ENCODE assay signal across 1 cellular context in the genomic region with DNA sequence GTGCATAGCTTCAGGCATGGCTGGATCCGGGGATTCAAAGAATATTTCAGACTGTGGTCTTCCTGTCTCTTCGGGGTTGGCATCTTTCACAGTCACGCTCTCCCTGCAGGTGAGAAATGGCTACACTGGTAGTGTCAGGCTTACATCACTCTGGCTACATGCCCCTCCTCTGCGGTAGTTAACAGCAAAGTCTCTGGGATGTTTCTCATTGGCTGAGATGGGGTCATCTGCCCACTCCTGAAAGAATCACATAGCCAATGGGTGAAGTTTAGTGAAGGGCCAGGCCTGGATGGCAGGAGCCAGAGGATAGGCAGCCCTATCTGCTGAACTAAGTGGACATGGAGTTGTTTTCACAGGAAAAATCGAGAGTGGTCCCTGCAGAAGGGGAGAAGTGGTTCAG.
TF ChIP-seq lines count a peak whose summit lies in the region.

No MANE protein-coding gene starts in this region.

TF ChIP-seq in GM23338, 12 proteins besides CTCF, POLR2A, EP300 and RAD21 (continued from another document):
- TF ChIP-seq, protein P1, sequence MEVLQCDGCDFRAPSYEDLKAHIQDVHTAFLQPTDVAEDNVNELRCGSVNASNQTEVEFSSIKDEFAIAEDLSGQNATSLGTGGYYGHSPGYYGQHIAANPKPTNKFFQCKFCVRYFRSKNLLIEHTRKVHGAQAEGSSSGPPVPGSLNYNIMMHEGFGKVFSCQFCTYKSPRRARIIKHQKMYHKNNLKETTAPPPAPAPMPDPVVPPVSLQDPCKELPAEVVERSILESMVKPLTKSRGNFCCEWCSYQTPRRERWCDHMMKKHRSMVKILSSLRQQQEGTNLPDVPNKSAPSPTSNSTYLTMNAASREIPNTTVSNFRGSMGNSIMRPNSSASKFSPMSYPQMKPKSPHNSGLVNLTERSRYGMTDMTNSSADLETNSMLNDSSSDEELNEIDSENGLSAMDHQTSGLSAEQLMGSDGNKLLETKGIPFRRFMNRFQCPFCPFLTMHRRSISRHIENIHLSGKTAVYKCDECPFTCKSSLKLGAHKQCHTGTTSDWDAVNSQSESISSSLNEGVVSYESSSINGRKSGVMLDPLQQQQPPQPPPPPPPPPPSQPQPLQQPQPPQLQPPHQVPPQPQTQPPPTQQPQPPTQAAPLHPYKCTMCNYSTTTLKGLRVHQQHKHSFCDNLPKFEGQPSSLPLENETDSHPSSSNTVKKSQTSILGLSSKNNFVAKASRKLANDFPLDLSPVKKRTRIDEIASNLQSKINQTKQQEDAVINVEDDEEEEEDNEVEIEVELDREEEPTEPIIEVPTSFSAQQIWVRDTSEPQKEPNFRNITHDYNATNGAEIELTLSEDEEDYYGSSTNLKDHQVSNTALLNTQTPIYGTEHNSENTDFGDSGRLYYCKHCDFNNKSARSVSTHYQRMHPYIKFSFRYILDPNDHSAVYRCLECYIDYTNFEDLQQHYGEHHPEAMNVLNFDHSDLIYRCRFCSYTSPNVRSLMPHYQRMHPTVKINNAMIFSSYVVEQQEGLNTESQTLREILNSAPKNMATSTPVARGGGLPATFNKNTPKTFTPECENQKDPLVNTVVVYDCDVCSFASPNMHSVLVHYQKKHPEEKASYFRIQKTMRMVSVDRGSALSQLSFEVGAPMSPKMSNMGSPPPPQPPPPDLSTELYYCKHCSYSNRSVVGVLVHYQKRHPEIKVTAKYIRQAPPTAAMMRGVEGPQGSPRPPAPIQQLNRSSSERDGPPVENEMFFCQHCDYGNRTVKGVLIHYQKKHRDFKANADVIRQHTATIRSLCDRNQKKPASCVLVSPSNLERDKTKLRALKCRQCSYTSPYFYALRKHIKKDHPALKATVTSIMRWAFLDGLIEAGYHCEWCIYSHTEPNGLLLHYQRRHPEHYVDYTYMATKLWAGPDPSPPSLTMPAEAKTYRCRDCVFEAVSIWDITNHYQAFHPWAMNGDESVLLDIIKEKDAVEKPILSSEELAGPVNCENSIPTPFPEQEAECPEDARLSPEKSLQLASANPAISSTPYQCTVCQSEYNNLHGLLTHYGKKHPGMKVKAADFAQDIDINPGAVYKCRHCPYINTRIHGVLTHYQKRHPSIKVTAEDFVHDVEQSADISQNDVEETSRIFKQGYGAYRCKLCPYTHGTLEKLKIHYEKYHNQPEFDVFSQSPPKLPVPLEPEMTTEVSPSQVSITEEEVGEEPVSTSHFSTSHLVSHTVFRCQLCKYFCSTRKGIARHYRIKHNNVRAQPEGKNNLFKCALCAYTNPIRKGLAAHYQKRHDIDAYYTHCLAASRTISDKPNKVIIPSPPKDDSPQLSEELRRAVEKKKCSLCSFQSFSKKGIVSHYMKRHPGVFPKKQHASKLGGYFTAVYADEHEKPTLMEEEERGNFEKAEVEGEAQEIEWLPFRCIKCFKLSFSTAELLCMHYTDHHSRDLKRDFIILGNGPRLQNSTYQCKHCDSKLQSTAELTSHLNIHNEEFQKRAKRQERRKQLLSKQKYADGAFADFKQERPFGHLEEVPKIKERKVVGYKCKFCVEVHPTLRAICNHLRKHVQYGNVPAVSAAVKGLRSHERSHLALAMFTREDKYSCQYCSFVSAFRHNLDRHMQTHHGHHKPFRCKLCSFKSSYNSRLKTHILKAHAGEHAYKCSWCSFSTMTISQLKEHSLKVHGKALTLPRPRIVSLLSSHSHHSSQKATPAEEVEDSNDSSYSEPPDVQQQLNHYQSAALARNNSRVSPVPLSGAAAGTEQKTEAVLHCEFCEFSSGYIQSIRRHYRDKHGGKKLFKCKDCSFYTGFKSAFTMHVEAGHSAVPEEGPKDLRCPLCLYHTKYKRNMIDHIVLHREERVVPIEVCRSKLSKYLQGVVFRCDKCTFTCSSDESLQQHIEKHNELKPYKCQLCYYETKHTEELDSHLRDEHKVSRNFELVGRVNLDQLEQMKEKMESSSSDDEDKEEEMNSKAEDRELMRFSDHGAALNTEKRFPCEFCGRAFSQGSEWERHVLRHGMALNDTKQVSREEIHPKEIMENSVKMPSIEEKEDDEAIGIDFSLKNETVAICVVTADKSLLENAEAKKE (CRISPR knock-in tag; IDR thresholded peaks at IDR 0.05), result no peak
- TF ChIP-seq ZNF114 (CRISPR knock-in tag; IDR thresholded peaks at IDR 0.05), result no peak
